In genomic region chr13:108549989-108550388, GRCh38 we compare ENCODE assay signal across 28 cellular contexts.
"Had no signal": no experiment of that assay in that cellular context is flagged by ENCODE, and none has a peak within 500 bp of the region (broad histone marks: within the 10 kb centered on the region; RNA-seq: fewer than 3 reads in every experiment).

No MANE protein-coding gene starts in this region.

- H3K4me1 Mint-ChIP-seq: activated CD4-positive, alpha-beta T cell treated with anti-CD3 and anti-CD28 coated beads for 36 hours; activated CD4-positive, alpha-beta T cell treated with anti-CD3 and anti-CD28 coated beads, Interleukin-2, amount 10 ng/mL, durations not matched to agents 7 days and 5 days; activated naive CD4-positive, alpha-beta T cell treated with anti-CD3 and anti-CD28 coated beads, Interleukin-2, amount 10 ng/mL, durations not matched to agents 7 days and 5 days; activated naive CD8-positive, alpha-beta T cell treated with anti-CD3 and anti-CD28 coated beads, Interleukin-2, amount 50 U/mL, for 24 hours; brain had no signal

- H3K27me3 Mint-ChIP-seq: activated CD4-positive, alpha-beta T cell treated with anti-CD3 and anti-CD28 coated beads, Interleukin-2, amount 10 ng/mL, durations not matched to agents 7 days and 5 days; activated naive CD4-positive, alpha-beta T cell treated with anti-CD3 and anti-CD28 coated beads, Interleukin-2, amount 10 ng/mL, durations not matched to agents 7 days and 5 days; activated T-cell treated with anti-CD3 and anti-CD28 coated beads, Interleukin-2, amount 50 U/mL, for 24 hours; brain had no signal

- ATAC-seq: activated CD4-positive, alpha-beta T cell treated with anti-CD3 and anti-CD28 coated beads for 36 hours; activated CD8-positive, alpha-beta T cell treated with anti-CD3 and anti-CD28 coated beads, Interleukin-2, amount 10 ng/mL, durations not matched to agents 7 days and 5 days; activated naive CD8-positive, alpha-beta T cell treated with anti-CD3 and anti-CD28 coated beads, Interleukin-2, amount 50 U/mL, for 24 hours; PC-3 had no signal

- DNase-seq: activated CD4-positive, alpha-beta T cell treated with anti-CD3 and anti-CD28 coated beads for 36 hours; activated CD4-positive, alpha-beta T cell treated with anti-CD3 and anti-CD28 coated beads, Interleukin-2, amount 10 ng/mL, durations not matched to agents 7 days and 5 days; activated CD4-positive, alpha-beta T cell treated with anti-CD3 and anti-CD28 coated beads, Interleukin-2, amount 50 U/mL, for 48 hours; activated CD8-positive, alpha-beta T cell treated with anti-CD3 and anti-CD28 coated beads, Interleukin-2, amount 10 ng/mL, durations not matched to agents 7 days and 5 days; activated gamma-delta T cell treated with Interleukin-2 at 50 U/mL for 16 hours; activated naive CD4-positive, alpha-beta T cell treated with anti-CD3 and anti-CD28 coated beads, Interleukin-2, amount 10 ng/mL, durations not matched to agents 7 days and 5 days; activated naive CD8-positive, alpha-beta T cell treated with anti-CD3 and anti-CD28 coated beads, Interleukin-2, amount 50 U/mL, for 24 hours; activated T-cell treated with anti-CD3 and anti-CD28 coated beads, Interleukin-2, amount 50 U/mL, for 24 hours; NCI-H1092 treated with DMSO at 0.1 percent for 48 hours; NCI-H1417; NCI-H146; NCI-H187; NCI-H2081; NCI-H2171 treated with DMSO at 0.1 percent for 48 hours; NCI-H2227 treated with DMSO at 0.1 percent for 48 hours; NCI-H446; NCI-H510A treated with DMSO at 0.1 percent for 48 hours; NK-92 treated with Interleukin-12 subunit alpha and Interleukin-12 subunit beta, amount 100 ng/mL, for 24 hours; PC-3; Peyer's patch; RPMI8226; SHP77 treated with DMSO at 0.1 percent for 48 hours; SK-N-SH had no signal

- H3K9me3 Mint-ChIP-seq: activated CD4-positive, alpha-beta T cell treated with anti-CD3 and anti-CD28 coated beads, Interleukin-2, amount 10 ng/mL, durations not matched to agents 7 days and 5 days; activated naive CD4-positive, alpha-beta T cell treated with anti-CD3 and anti-CD28 coated beads, Interleukin-2, amount 10 ng/mL, durations not matched to agents 7 days and 5 days; activated T-helper 2 cell treated with anti-CD3 and anti-CD28 coated beads, Interferon-gamma antibody, Interleukin-2, Interleukin-4, amounts not matched to agents 10 μg/mL and 5 μg/mL and 100 μg/mL, durations not matched to agents 14 hours and 24 hours and 36 hours; T-helper 2 cell treated with Interferon-gamma antibody and Interleukin-4, amounts not matched to agents 5 μg/mL and 100 μg/mL, for 36 hours had no signal

- H3K4me3 Mint-ChIP-seq: activated CD4-positive, alpha-beta T cell treated with anti-CD3 and anti-CD28 coated beads for 36 hours; activated CD4-positive, alpha-beta T cell treated with anti-CD3 and anti-CD28 coated beads, Interleukin-2, amount 10 ng/mL, durations not matched to agents 7 days and 5 days; activated CD8-positive, alpha-beta T cell treated with anti-CD3 and anti-CD28 coated beads, Interleukin-2, amount 10 ng/mL, durations not matched to agents 7 days and 5 days; activated naive CD4-positive, alpha-beta T cell treated with anti-CD3 and anti-CD28 coated beads, Interleukin-2, amount 10 ng/mL, durations not matched to agents 7 days and 5 days; activated naive CD8-positive, alpha-beta T cell; activated naive CD8-positive, alpha-beta T cell treated with anti-CD3 and anti-CD28 coated beads, Interleukin-2, amount 50 U/mL, for 24 hours; activated T-cell treated with anti-CD3 and anti-CD28 coated beads, Interleukin-2, amount 50 U/mL, for 24 hours; brain; T-helper 1 cell treated with Interleukin-12 subunit alpha and Interleukin-12 subunit beta and Interleukin-4 antibody, amounts not matched to agents 30 μg/mL and 1 μg/mL, for 36 hours; T-helper 2 cell treated with Interferon-gamma antibody and Interleukin-4, amounts not matched to agents 5 μg/mL and 100 μg/mL, for 36 hours had no signal

- H3K27ac Mint-ChIP-seq: activated CD4-positive, alpha-beta T cell treated with anti-CD3 and anti-CD28 coated beads for 36 hours; activated CD4-positive, alpha-beta T cell treated with anti-CD3 and anti-CD28 coated beads, Interleukin-2, amount 10 ng/mL, durations not matched to agents 7 days and 5 days; activated CD8-positive, alpha-beta T cell treated with anti-CD3 and anti-CD28 coated beads, Interleukin-2, amount 10 ng/mL, durations not matched to agents 7 days and 5 days; activated naive CD4-positive, alpha-beta T cell treated with anti-CD3 and anti-CD28 coated beads, Interleukin-2, amount 10 ng/mL, durations not matched to agents 7 days and 5 days; activated naive CD8-positive, alpha-beta T cell; activated naive CD8-positive, alpha-beta T cell treated with anti-CD3 and anti-CD28 coated beads, Interleukin-2, amount 50 U/mL, for 24 hours; activated T-cell treated with anti-CD3 and anti-CD28 coated beads, Interleukin-2, amount 50 U/mL, for 24 hours; activated T-helper 2 cell treated with anti-CD3 and anti-CD28 coated beads, Interferon-gamma antibody, Interleukin-2, Interleukin-4, amounts not matched to agents 10 μg/mL and 5 μg/mL and 100 μg/mL, durations not matched to agents 14 hours and 24 hours and 36 hours; brain; T-helper 1 cell treated with Interleukin-12 subunit alpha and Interleukin-12 subunit beta and Interleukin-4 antibody, amounts not matched to agents 30 μg/mL and 1 μg/mL, for 36 hours; T-helper 2 cell treated with Interferon-gamma antibody and Interleukin-4, amounts not matched to agents 5 μg/mL and 100 μg/mL, for 36 hours had no signal

- H3K36me3 Mint-ChIP-seq: activated naive CD4-positive, alpha-beta T cell treated with anti-CD3 and anti-CD28 coated beads, Interleukin-2, amount 10 ng/mL, durations not matched to agents 7 days and 5 days; activated naive CD8-positive, alpha-beta T cell had no signal
